Comparison of ENCODE assay signal across 25 cellular contexts in genomic region chr11:125174686-125175085, GRCh38. TPM values are rescaled to one million over a fixed set of nuclear protein-coding genes. Genes with fewer than 3 reads are reported as not detected.
"Had no signal": no experiment of that assay in that cellular context is flagged by ENCODE, and none has a peak within 500 bp of the region (broad histone marks: within the 10 kb centered on the region; RNA-seq: fewer than 3 reads in every experiment).

No MANE protein-coding gene starts in this region.

- H3K36me3 ChIP-seq: colonic mucosa, esophagus muscularis mucosa, gastroesophageal sphincter, heart left ventricle, left lung, prostate gland, right atrium auricular region, thoracic aorta, tibial nerve, upper lobe of left lung had no signal

- H3K9me3 ChIP-seq: colonic mucosa, esophagus muscularis mucosa, gastroesophageal sphincter, heart left ventricle, left lung, prostate gland, right atrium auricular region, thoracic aorta, tibial nerve, upper lobe of left lung had no signal

- H3K4me1 ChIP-seq: colonic mucosa, foreskin keratinocyte, left lung, upper lobe of left lung had no signal

- H3K27me3 ChIP-seq: colonic mucosa, esophagus muscularis mucosa, gastroesophageal sphincter, heart left ventricle, hepatocyte, right atrium auricular region, tibial nerve, upper lobe of left lung had no signal

- H3K27ac ChIP-seq: colonic mucosa, esophagus muscularis mucosa, foreskin keratinocyte, gastroesophageal sphincter, heart left ventricle, hepatocyte, left lung, prostate gland, right atrium auricular region, thoracic aorta, tibial nerve had no signal

- H3K4me3 ChIP-seq: colonic mucosa, esophagus muscularis mucosa, gastroesophageal sphincter, heart left ventricle, hepatocyte, left lung, prostate gland, right atrium auricular region, thoracic aorta, tibial nerve, upper lobe of left lung had no signal

- ATAC-seq: foreskin keratinocyte; gastroesophageal sphincter; heart left ventricle; left cardiac atrium; left lung; naive thymus-derived CD4-positive, alpha-beta T cell; sciatic nerve; stimulated activated naive B cell treated with anti-CD40 and anti-IgM and Interleukin-4, amounts not matched to agents 10 μg/mL and 1 μg/mL and 100 μg/mL, for 72 hours had no signal

- DNase-seq: colonic mucosa; effector memory CD4-positive, alpha-beta T cell; foreskin keratinocyte; kidney; left cardiac atrium; left lung; mesenchymal stem cell; midbrain; naive thymus-derived CD4-positive, alpha-beta T cell; nephron progenitor cell; nucleus accumbens; stimulated activated CD4-positive, alpha-beta T cell treated with anti-CD3 and anti-CD28 coated beads, Interleukin-4, amount 100 ng/mL, for 4 hours; stimulated activated naive B cell treated with anti-CD40 and anti-IgM and Interleukin-4, amounts not matched to agents 10 μg/mL and 1 μg/mL and 100 μg/mL, for 72 hours; upper lobe of left lung had no signal

RNA-seq across cellular contexts. Expression of gene PKNOX2, which starts 10.1 kb away (rescaled TPM):
- total RNA-seq: epithelial cell of proximal tubule; lung microvascular endothelial cell; naive thymus-derived CD4-positive, alpha-beta T cell had no signal
- polyA plus RNA-seq: naive thymus-derived CD4-positive, alpha-beta T cell had no signal
